Comparison of ENCODE assay signal across 22 cellular contexts in the genomic region with DNA sequence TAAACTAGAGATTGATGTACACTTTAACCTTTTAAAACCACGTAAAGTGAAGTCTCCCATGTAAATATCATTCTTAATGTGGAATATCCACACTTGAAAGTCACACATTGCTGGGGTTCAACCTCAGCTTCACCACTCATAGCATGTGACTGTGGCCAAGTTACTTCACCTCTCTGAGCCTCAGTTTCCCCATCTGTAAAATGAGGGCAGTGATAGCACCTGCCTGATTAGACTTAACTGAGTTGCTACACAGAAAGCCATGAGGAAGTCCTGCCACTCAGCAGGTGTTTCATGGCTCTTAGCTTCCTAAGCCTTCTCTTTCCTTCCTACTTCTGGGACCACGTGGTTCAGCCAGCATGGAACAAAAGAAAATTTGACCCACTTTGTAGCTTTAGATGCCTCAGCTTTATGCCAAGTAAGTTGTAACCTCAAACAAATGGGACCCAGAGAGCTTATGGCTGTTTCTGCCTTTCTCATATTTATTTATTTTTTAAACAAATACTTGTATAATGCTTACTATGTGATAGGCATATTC.
A peak's percentile ranks its signal among the peaks of the same experiment; 100 is the strongest.
DNase-seq lines count a peak whose midpoint lies in the region; ATAC-seq, FAIRE-seq and TF ChIP-seq lines count a peak whose summit lies in the region.
"Had no signal": no experiment of that assay in that cellular context is flagged by ENCODE, and none has a peak within 500 bp of the region (broad histone marks: within the 10 kb centered on the region; RNA-seq: fewer than 3 reads in every experiment).

No MANE protein-coding gene starts in this region.

- intact Hi-C loops in left colon (cut with DNase I, micrococcal nuclease) = no loop called here
- intact Hi-C loops in PC-3 (cut with micrococcal nuclease) = no loop called here

- BruUV-seq in PC-3 (replicated peaks; lab: Mats Ljungman, UMichigan) = no TSS peak

- no peaks in the 10 kb centered on the region for H3K27me3 ChIP-seq in small intestine (ENCODE audit: control insufficient read depth in 2 of 2, insufficient read depth in 2 of 2, low read length in 2 of 2)
- H3K27me3 ChIP-seq in PC-3 (ENCODE audit: low read length) = no peaks in the 10 kb centered on the region

- no peak overlapping the region for H2AFZ ChIP-seq in PC-3 (ENCODE audit: low read length)

- H3K36me3 Mint-ChIP-seq in glutamatergic neuron (ENCODE audit: unreplicated experiment) = peaks cover 11% of the 10 kb centered on the region

- no peak for FAIRE-seq in small intestine (lab: Jason Lieb, UNC)
- FAIRE-seq: endothelial cell of umbilical vein, HTR-8/SVneo had no signal

- CTCF ChIA-PET in PC-3 (lab: Charles Lee) = no interaction called here

- DNase-seq in DMS79 treated with DMSO at 0.1 percent for 48 hours (lab: John Stamatoyannopoulos, UW) (peak; percentile 5), NCI-H510A treated with DMSO at 0.1 percent for 48 hours (lab: John Stamatoyannopoulos, UW) (peak; percentile 5), left colon (no peak), small intestine (no peak), glutamatergic neuron (no peak), kidney glomerular epithelial cell (lab: John Stamatoyannopoulos, UW) (no peak), PC-3 (no peak), NCI-H2171 (lab: John Stamatoyannopoulos, UW) (no peak)
- DNase-seq: ACHN; activated B cell treated with CpG ODN at 0.5 μM for 24 hours; activated CD4-positive, alpha-beta memory T cell treated with anti-CD3 and anti-CD28 coated beads for 36 hours; activated T-cell treated with anti-CD3 and anti-CD28 coated beads for 4 hours; C1 segment of cervical spinal cord; dermis blood vessel endothelial cell; Kasumi-1; NCI-H1092; NCI-H748 treated with DMSO at 0.1 percent for 48 hours; stimulated activated CD4-positive, alpha-beta T cell treated with anti-CD3 and anti-CD28 coated beads, Interleukin-4, amount 100 ng/mL, for 24 hours; stimulated activated naive CD4-positive, alpha-beta T cell treated with Interleukin-2 at 50 U/mL for 16 hours; T-helper 9 cell had no signal

- WGBS in small intestine, 3 donors = 14 to 54% (median 33%) methylated on average over 2 of the region's 2 CpGs

- H3K9me3 ChIP-seq in small intestine (ENCODE audit: control insufficient read depth, low read depth) (no peaks in the 10 kb centered on the region), PC-3 (ENCODE audit: low read length) (no peaks in the 10 kb centered on the region)

- ATAC-seq in left colon = peak; percentile 31
- ATAC-seq in PC-3 = no peak

- H3K27ac ChIP-seq in small intestine (ENCODE audit: low read depth in 1 of 2, low read length in 1 of 2) (peak overlapping the region; percentile 27 to 70), PC-3 (ENCODE audit: low read length) (no peak overlapping the region)

- POLR2A ChIA-PET in PC-3 (lab: Charles Lee; ENCODE audit: unreplicated experiment) = no interaction called here

- no peak overlapping the region for H3K4me2 ChIP-seq in PC-3 (ENCODE audit: low read length)

- no peaks in the 10 kb centered on the region for H3K4me1 Mint-ChIP-seq in glutamatergic neuron (ENCODE audit: low read depth, unreplicated experiment)
- H3K4me1 Mint-ChIP-seq: activated B cell treated with CpG ODN at 0.5 μM for 24 hours had no signal

- peaks cover 5 to 15% of the 10 kb centered on the region in 2 donors for H3K4me1 ChIP-seq in small intestine (ENCODE audit: control insufficient read depth in 2 of 2, insufficient read depth in 1 of 2, low read depth in 1 of 2, low read length in 1 of 2)
- no peaks in the 10 kb centered on the region for H3K4me1 ChIP-seq in PC-3 (ENCODE audit: insufficient read depth, low read length)

- H3K9ac ChIP-seq in PC-3 (ENCODE audit: low read length) = no peak overlapping the region

- H3K4me3 ChIP-seq in small intestine (ENCODE audit: low read depth in 1 of 2, low read length in 2 of 2) (no peak overlapping the region), PC-3 (ENCODE audit: low read length) (no peak overlapping the region)

- H3K36me3 ChIP-seq in small intestine (ENCODE audit: control insufficient read depth in 2 of 2, insufficient read depth in 2 of 2, low read length in 2 of 2) (no peaks in the 10 kb centered on the region), PC-3 (ENCODE audit: low read depth, low read length) (no peaks in the 10 kb centered on the region)

- no peaks in the 10 kb centered on the region for H3F3A ChIP-seq in PC-3 (ENCODE audit: low read length, unreplicated experiment)

- TF ChIP-seq CTCF in glutamatergic neuron (IDR thresholded peaks at IDR 0.05; ENCODE audit: partially characterized antibody, unreplicated experiment) (no peak), PC-3 (conservative IDR thresholded peaks at IDR 0.05; ENCODE audit: low read depth, low read length) (no peak)

- no peaks in the 10 kb centered on the region for H3K9me2 ChIP-seq in PC-3 (replicated peaks; ENCODE audit: low read length)

- H3K9me3 Mint-ChIP-seq in glutamatergic neuron (ENCODE audit: unreplicated experiment) = peaks cover 4% of the 10 kb centered on the region

- no peak overlapping the region for H3K27ac Mint-ChIP-seq in glutamatergic neuron (ENCODE audit: unreplicated experiment)
- H3K27ac Mint-ChIP-seq: activated B cell treated with CpG ODN at 0.5 μM for 24 hours; activated CD4-positive, alpha-beta memory T cell treated with anti-CD3 and anti-CD28 coated beads for 36 hours had no signal

- no peak overlapping the region for H3K4me3 Mint-ChIP-seq in glutamatergic neuron (ENCODE audit: unreplicated experiment)
- H3K4me3 Mint-ChIP-seq: activated B cell treated with CpG ODN at 0.5 μM for 24 hours; activated CD4-positive, alpha-beta memory T cell treated with anti-CD3 and anti-CD28 coated beads for 36 hours had no signal

- no peaks in the 10 kb centered on the region for H3K27me3 Mint-ChIP-seq in glutamatergic neuron (ENCODE audit: unreplicated experiment)
- H3K27me3 Mint-ChIP-seq: activated CD4-positive, alpha-beta memory T cell treated with anti-CD3 and anti-CD28 coated beads for 36 hours had no signal

- H4K20me1 ChIP-seq in PC-3 (ENCODE audit: low read length) = no peaks in the 10 kb centered on the region

- no peaks in the 10 kb centered on the region for H3K79me2 ChIP-seq in PC-3 (ENCODE audit: low read length)

Comparison
In these comparisons a context has a peak if more than half of its experiments do, and no peak if none do; other contexts are left out.
1. DNase-seq: peak in DMS79 treated with DMSO at 0.1 percent for 48 hours (single experiment) and NCI-H510A treated with DMSO at 0.1 percent for 48 hours (single experiment); none in left colon (0 of 2), small intestine (single experiment), glutamatergic neuron (single experiment), kidney glomerular epithelial cell (single experiment), PC-3 (single experiment) and NCI-H2171 (single experiment).